ENCODE assay signal across 15 cellular contexts in the genomic region with DNA sequence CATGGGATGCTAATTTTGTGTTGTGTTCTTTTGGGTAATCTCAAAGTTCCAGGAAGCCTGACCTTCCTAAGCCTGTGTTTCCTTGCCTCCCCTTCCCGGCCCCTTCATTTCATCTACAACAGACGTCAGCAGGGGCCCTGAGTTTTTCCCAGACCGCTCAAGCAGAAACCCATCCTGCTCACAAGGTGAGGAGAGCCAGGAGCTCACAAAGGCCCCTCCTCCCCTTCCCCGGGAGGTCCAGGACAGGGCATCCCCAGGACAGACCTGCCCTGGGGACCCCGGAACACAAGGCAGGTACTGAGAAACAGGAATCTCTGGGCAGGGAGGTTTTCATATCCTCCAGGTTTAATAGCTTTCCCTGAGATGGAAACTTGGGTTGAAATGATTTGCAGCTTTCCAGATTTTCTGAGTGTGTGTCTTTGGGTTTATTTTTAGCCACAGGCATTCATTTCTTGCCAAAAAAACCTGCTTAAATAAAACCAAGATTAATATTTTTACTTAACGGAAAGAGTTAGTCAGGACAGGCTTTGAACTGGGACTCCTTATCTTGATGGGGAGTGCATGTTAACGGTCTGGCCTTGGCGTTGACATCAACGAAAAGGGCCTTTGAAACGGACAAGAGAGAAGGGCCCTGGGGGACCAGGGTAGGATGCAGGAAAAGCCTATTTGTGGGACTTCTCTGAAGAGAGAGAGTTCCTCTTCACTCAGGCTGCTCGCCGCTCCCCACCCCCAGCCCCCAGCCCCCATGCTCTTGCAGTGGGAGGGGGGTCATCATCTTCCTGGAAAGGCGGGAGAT. TPM values are rescaled to one million over a fixed set of nuclear protein-coding genes. Genes with fewer than 3 reads are reported as not detected.
A peak's percentile ranks its signal among the peaks of the same experiment; 100 is the strongest.
DNase-seq lines count a peak whose midpoint lies in the region; ATAC-seq, FAIRE-seq and TF ChIP-seq lines count a peak whose summit lies in the region.
"Had no signal": no experiment of that assay in that cellular context is flagged by ENCODE, and none has a peak within 500 bp of the region (broad histone marks: within the 10 kb centered on the region; RNA-seq: fewer than 3 reads in every experiment).

No MANE protein-coding gene starts in this region.

- no peak overlapping the region for H3K9ac ChIP-seq in rectal smooth muscle tissue (ENCODE audit: low read length)

- H3K4me1 ChIP-seq in left ventricle myocardium inferior (peaks cover 100% of the 10 kb centered on the region), rectal smooth muscle tissue (ENCODE audit: control insufficient read depth, insufficient read depth, low read length) (peaks cover 23% of the 10 kb centered on the region)
- H3K4me1 ChIP-seq: A549 had no signal

- no peaks in the 10 kb centered on the region for H3K36me3 Mint-ChIP-seq in natural killer cell treated with Interleukin-12 subunit alpha and Interleukin-12 subunit beta and Interleukin-15 and Interleukin-18, amount 100 ng/mL, for 72 hours
- no peaks in the 10 kb centered on the region for H3K36me3 Mint-ChIP-seq in natural killer cell

- no peaks in the 10 kb centered on the region for H3K9me3 ChIP-seq in left ventricle myocardium inferior (replicated peaks)
- H3K9me3 ChIP-seq: A549 had no signal

- TF ChIP-seq POLR2A in lower leg skin (IDR thresholded peaks at IDR 0.05) (no peak), GM12892 (IDR thresholded peaks at IDR 0.05; ENCODE audit: low read depth, low read length) (no peak)

- no peak overlapping the region for H3K27ac Mint-ChIP-seq in natural killer cell treated with Interleukin-12 subunit alpha and Interleukin-12 subunit beta and Interleukin-15 and Interleukin-18, amount 100 ng/mL, for 72 hours
- no peak overlapping the region for H3K27ac Mint-ChIP-seq in natural killer cell

- intact Hi-C loops in natural killer cell (cut with micrococcal nuclease) (no loop called here), left ventricle myocardium inferior (cut with micrococcal nuclease) (no loop called here), lower leg skin (cut with DNase I; ENCODE audit: low total_unique reads) (no loop called here)

- no peak for FAIRE-seq in GM12892 (lab: Jason Lieb, UNC)
- FAIRE-seq: A549, H1 had no signal

- H3K27ac ChIP-seq in left ventricle myocardium inferior (replicated peaks) (peak overlapping the region; percentile 86), rectal smooth muscle tissue (ENCODE audit: low read depth, low read length) (peak overlapping the region; percentile 64)
- H3K27ac ChIP-seq: A549, WERI-Rb-1 had no signal

- H3K27me3 Mint-ChIP-seq in natural killer cell treated with Interleukin-12 subunit alpha and Interleukin-12 subunit beta and Interleukin-15 and Interleukin-18, amount 100 ng/mL, for 72 hours, result peaks cover 13 to 33% of the 10 kb centered on the region in 2 donors
- peaks cover 7% of the 10 kb centered on the region in 2 donors for H3K27me3 Mint-ChIP-seq in natural killer cell (ENCODE audit: low read depth in 2 of 2)

- WGBS in lower leg skin, 2 donors, result 47 to 50% methylated on average over 13 of the region's 13 CpGs

- H3K27me3 ChIP-seq in left ventricle myocardium inferior (ENCODE audit: low read depth), result no peaks in the 10 kb centered on the region
- H3K27me3 ChIP-seq in rectal smooth muscle tissue (ENCODE audit: control insufficient read depth, insufficient read depth, low read length), result no peaks in the 10 kb centered on the region

- H3K4me1 Mint-ChIP-seq in natural killer cell treated with Interleukin-12 subunit alpha and Interleukin-12 subunit beta and Interleukin-15 and Interleukin-18, amount 100 ng/mL, for 72 hours (ENCODE audit: low read depth in 2 of 2), result no peaks in the 10 kb centered on the region
- no peaks in the 10 kb centered on the region for H3K4me1 Mint-ChIP-seq in natural killer cell

- no peak for TF ChIP-seq CTCF in natural killer cell (IDR thresholded peaks at IDR 0.05)
- TF ChIP-seq CTCF in left ventricle myocardium inferior (IDR thresholded peaks at IDR 0.05; ENCODE audit: borderline replicate concordance), result no peak
- no peak for TF ChIP-seq CTCF in lower leg skin (IDR thresholded peaks at IDR 0.05)

- no peak for ATAC-seq in natural killer cell treated with Interleukin-12 subunit alpha and Interleukin-12 subunit beta and Interleukin-15 and Interleukin-18, amount 100 ng/mL, for 72 hours
- ATAC-seq in natural killer cell (no peak), HG03460 (IDR thresholded peaks at IDR 0.05; ENCODE audit: unreplicated experiment) (no peak)
- ATAC-seq: A549 had no signal

- H3K4me3 ChIP-seq in left ventricle myocardium inferior (peak overlapping the region; percentile 28), rectal smooth muscle tissue (ENCODE audit: low read length) (no peak overlapping the region), lower leg skin (ENCODE audit: low read depth, poor library complexity, severe bottlenecking) (no peak overlapping the region)
- H3K4me3 ChIP-seq: A549 had no signal

- H3K36me3 ChIP-seq in left ventricle myocardium inferior, result peaks cover 36% of the 10 kb centered on the region
- H3K36me3 ChIP-seq in rectal smooth muscle tissue (ENCODE audit: control insufficient read depth, insufficient read depth, low read length), result no peaks in the 10 kb centered on the region
- H3K36me3 ChIP-seq: WERI-Rb-1 had no signal

- no peaks in the 10 kb centered on the region for H3K9me3 Mint-ChIP-seq in natural killer cell treated with Interleukin-12 subunit alpha and Interleukin-12 subunit beta and Interleukin-15 and Interleukin-18, amount 100 ng/mL, for 72 hours
- H3K9me3 Mint-ChIP-seq in natural killer cell, result no peaks in the 10 kb centered on the region

- peak; percentile 42 for DNase-seq in natural killer cell treated with Interleukin-12 subunit alpha and Interleukin-12 subunit beta and Interleukin-15 and Interleukin-18, amount 100 ng/mL, for 72 hours (ENCODE audit: low spot score)
- DNase-seq in natural killer cell (no peak), left ventricle myocardium inferior (peak; percentile 44), NCI-H1417 treated with DMSO at 0.1 percent for 48 hours (lab: John Stamatoyannopoulos, UW) (no peak), lower leg skin (ENCODE audit: low spot score in 2 of 2) (no peak), GM12892 (ENCODE audit: insufficient read length) (no peak)
- DNase-seq: activated T-cell treated with anti-CD3 and anti-CD28 coated beads, Interleukin-2, amount 50 U/mL, for 1 hour; kidney glomerular epithelial cell; NCI-H1092 treated with DMSO at 0.1 percent for 48 hours; NCI-H526 treated with DMSO at 0.1 percent for 48 hours; WERI-Rb-1 had no signal

- H3K4me3 Mint-ChIP-seq in natural killer cell treated with Interleukin-12 subunit alpha and Interleukin-12 subunit beta and Interleukin-15 and Interleukin-18, amount 100 ng/mL, for 72 hours, result no peak overlapping the region
- no peak overlapping the region for H3K4me3 Mint-ChIP-seq in natural killer cell

RNA-seq across cellular contexts. Expression of a gene that starts 38.5 kb away (rescaled TPM):
- not detected for total RNA-seq in natural killer cell treated with Interleukin-12 subunit alpha and Interleukin-12 subunit beta and Interleukin-15 and Interleukin-18, amount 100 ng/mL, for 72 hours
- under 1 TPM in 1 of 3 donors, not detected in 2; 0.12 TPM for total RNA-seq in natural killer cell
- 250 TPM for total RNA-seq in left ventricle myocardium inferior
- 100 to 1,000 TPM in 3 of 4 donors, 10 to 100 TPM in 1; 68.1 to 381 (median 202) TPM for total RNA-seq in lower leg skin
- not detected for polyA plus RNA-seq in GM12892 (2012; ENCODE audit: missing spikeins)

Comparison
In these comparisons a context has a peak if more than half of its experiments do, and no peak if none do; other contexts are left out.
1. DNase-seq: peak in natural killer cell treated with Interleukin-12 subunit alpha and Interleukin-12 subunit beta and Interleukin-15 and Interleukin-18, amount 100 ng/mL, for 72 hours (single experiment) and left ventricle myocardium inferior (single experiment); none in natural killer cell (single experiment), NCI-H1417 treated with DMSO at 0.1 percent for 48 hours (single experiment), lower leg skin (0 of 2) and GM12892 (single experiment).
2. RNA of a gene that starts 38.5 kb away (total RNA-seq): 68.1 to 381 TPM in lower leg skin and 250 TPM in left ventricle myocardium inferior (single experiment); 0.12 TPM in natural killer cell and not detected in natural killer cell treated with Interleukin-12 subunit alpha and Interleukin-12 subunit beta and Interleukin-15 and Interleukin-18, amount 100 ng/mL, for 72 hours; every median in the first group is over 10 times any median in the second.